In the genomic region with DNA sequence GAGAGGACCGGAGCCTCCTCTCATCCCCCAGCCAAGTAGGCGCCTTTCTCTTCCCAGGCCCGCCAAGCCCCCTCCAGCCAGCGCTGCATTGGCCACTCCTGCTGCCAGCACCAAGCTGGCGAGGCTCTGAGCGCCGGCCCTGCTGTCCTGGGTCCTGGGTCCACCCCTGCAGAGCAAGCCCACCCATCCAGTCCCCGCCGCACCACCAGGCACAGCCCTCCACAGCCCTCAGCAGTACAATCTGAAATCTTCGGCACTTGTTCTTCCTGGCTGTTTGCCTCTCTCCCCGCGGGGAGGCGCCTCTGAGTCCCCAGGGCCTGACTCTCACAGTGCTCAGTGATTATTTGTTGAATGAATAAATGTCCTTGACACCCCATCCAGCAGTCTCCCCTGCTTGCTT, we compare ENCODE assay signal across 8 cellular contexts.
"Had no signal": no experiment of that assay in that cellular context is flagged by ENCODE, and none has a peak within 500 bp of the region (broad histone marks: within the 10 kb centered on the region; RNA-seq: fewer than 3 reads in every experiment).

No MANE protein-coding gene starts in this region.

- H3K4me3 ChIP-seq: colonic mucosa, neural progenitor cell, thyroid gland had no signal

- H3K36me3 ChIP-seq: colonic mucosa, neural progenitor cell, thyroid gland had no signal

- H3K27me3 ChIP-seq: colonic mucosa, neural progenitor cell, thyroid gland had no signal

- H3K27ac ChIP-seq: colonic mucosa, neural progenitor cell, parathyroid adenoma, thyroid gland had no signal

- H3K9me3 ChIP-seq: colonic mucosa, thyroid gland had no signal

- H3K4me1 ChIP-seq: colonic mucosa, neural progenitor cell, parathyroid adenoma, thyroid gland had no signal

- DNase-seq: activated CD4-positive, alpha-beta memory T cell treated with anti-CD3 and anti-CD28 coated beads, Interleukin-2, amount 10 ng/mL, durations not matched to agents 7 days and 5 days; activated naive CD4-positive, alpha-beta T cell; colonic mucosa; effector CD4-positive, alpha-beta T cell; SW 1271; thyroid gland had no signal
